ENCODE assay signal across 8 cellular contexts in the genomic region with DNA sequence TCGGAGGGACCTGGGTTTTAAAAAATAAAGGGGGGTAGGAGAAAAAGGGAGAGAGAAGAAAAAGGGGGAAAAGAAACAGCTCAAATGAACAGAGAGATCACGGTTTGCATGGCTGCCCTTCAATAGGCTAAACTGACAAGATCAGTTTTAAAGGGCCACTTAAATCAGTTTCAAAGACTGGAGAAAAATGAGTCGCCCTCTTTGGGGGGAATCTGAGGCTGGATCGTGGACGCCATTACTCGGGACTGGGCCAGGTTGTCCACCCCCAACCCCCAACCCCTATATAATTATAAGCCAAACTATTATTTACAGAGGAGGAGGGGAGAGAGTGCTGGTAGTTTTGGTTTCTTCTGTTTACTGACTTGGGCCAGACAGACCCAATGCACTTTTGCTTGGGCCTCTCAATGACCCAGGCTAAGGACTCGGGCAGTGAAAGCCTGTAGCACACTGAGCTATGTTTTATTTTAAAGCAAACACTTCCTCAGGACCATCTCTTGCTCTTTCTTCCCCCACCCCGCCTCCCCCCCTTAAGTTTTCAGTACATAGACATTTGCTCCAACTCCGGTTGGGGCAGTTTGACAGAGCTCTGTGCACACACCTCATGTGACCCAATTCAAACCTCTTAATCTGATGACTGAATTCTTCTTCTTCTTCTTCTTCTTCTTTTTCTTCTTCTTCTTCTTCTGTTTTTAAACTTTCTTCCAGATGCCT. TPM values are rescaled to one million over a fixed set of nuclear protein-coding genes. Genes with fewer than 3 reads are reported as not detected.
DNase-seq lines count a peak whose midpoint lies in the region; ATAC-seq and TF ChIP-seq lines count a peak whose summit lies in the region.

No MANE protein-coding gene starts in this region.

- DNase-seq in A673 (ENCODE audit: low spot score) (no peak), LHCN-M2 (ENCODE audit: low read depth) (peak; percentile 43), endodermal cell (peak; percentile 49)
- DNase-seq in activated T-cell treated with anti-CD3 and anti-CD28 coated beads, Interleukin-2, amount 50 U/mL, for 72 hours, result no peak
- no peak for DNase-seq in activated CD8-positive, alpha-beta memory T cell treated with anti-CD3 and anti-CD28 coated beads, Interleukin-2, amount 10 ng/mL, durations not matched to agents 7 days and 5 days

- H3K27me3 ChIP-seq in A673 (replicated peaks; ENCODE audit: insufficient read depth, low read depth, low read length, poor library complexity), result no peaks in the 10 kb centered on the region
- peaks cover 84% of the 10 kb centered on the region for H3K27me3 ChIP-seq in endodermal cell (ENCODE audit: control insufficient read depth, insufficient read depth, low read length, poor library complexity, severe bottlenecking)

- H3K36me3 Mint-ChIP-seq in endodermal cell (ENCODE audit: low read depth), result no peaks in the 10 kb centered on the region
- H3K36me3 Mint-ChIP-seq in nephron (ENCODE audit: low read depth), result peaks cover 94% of the 10 kb centered on the region
- H3K36me3 Mint-ChIP-seq in activated T-cell treated with anti-CD3 and anti-CD28 coated beads, Interleukin-2, amount 50 U/mL, for 72 hours (ENCODE audit: insufficient read depth in 2 of 2), result peaks cover 3 to 9% of the 10 kb centered on the region in 2 donors
- H3K36me3 Mint-ChIP-seq in activated CD8-positive, alpha-beta memory T cell treated with anti-CD3 and anti-CD28 coated beads, Interleukin-2, amount 10 ng/mL, durations not matched to agents 7 days and 5 days, result peaks cover 5% of the 10 kb centered on the region

- CTCF ChIA-PET in A673 (lab: Charles Lee), result interaction anchor here (0.6 to 1.0 kb wide), 2 partner anchors 22 to 909 kb away, joined by 7 to 15 read pairs; no protein-coding TSS in a partner anchor
- CTCF ChIA-PET in activated CD8-positive, alpha-beta memory T cell treated with anti-CD3 and anti-CD28 coated beads, Interleukin-2, amount 10 ng/mL, durations not matched to agents 7 days and 5 days (lab: Charles Lee), result interaction anchor here (0.6 kb wide), 1 partner anchor 1224 kb away, joined by 5 read pairs; no protein-coding TSS in a partner anchor

- H3K27ac Mint-ChIP-seq in endodermal cell (no peak overlapping the region), nephron (peak overlapping the region; percentile 96 to 100 (median 97))
- H3K27ac Mint-ChIP-seq in activated T-cell treated with anti-CD3 and anti-CD28 coated beads, Interleukin-2, amount 50 U/mL, for 72 hours, result no peak overlapping the region
- H3K27ac Mint-ChIP-seq in activated CD8-positive, alpha-beta memory T cell treated with anti-CD3 and anti-CD28 coated beads, Interleukin-2, amount 10 ng/mL, durations not matched to agents 7 days and 5 days, result no peak overlapping the region

- peak overlapping the region; percentile 27 for H3K4me3 Mint-ChIP-seq in endodermal cell
- peak overlapping the region; percentile 94 to 97 (median 95) for H3K4me3 Mint-ChIP-seq in nephron
- H3K4me3 Mint-ChIP-seq in activated T-cell treated with anti-CD3 and anti-CD28 coated beads, Interleukin-2, amount 50 U/mL, for 72 hours, result no peak overlapping the region
- no peak overlapping the region for H3K4me3 Mint-ChIP-seq in activated CD8-positive, alpha-beta memory T cell treated with anti-CD3 and anti-CD28 coated beads, Interleukin-2, amount 10 ng/mL, durations not matched to agents 7 days and 5 days

- 13 to 15% methylated on average over 4 to 7 of the region's 9 CpGs for WGBS in endodermal cell (ENCODE audit: insufficient coverage in 1 of 2, insufficient read length in 1 of 2), 2 experiments

- H3K9me3 Mint-ChIP-seq in endodermal cell (peaks cover 1% of the 10 kb centered on the region), nephron (no peaks in the 10 kb centered on the region)
- H3K9me3 Mint-ChIP-seq in activated T-cell treated with anti-CD3 and anti-CD28 coated beads, Interleukin-2, amount 50 U/mL, for 72 hours, result peaks cover 2% of the 10 kb centered on the region in 2 donors
- H3K9me3 Mint-ChIP-seq in activated CD8-positive, alpha-beta memory T cell treated with anti-CD3 and anti-CD28 coated beads, Interleukin-2, amount 10 ng/mL, durations not matched to agents 7 days and 5 days (ENCODE audit: low read depth), result no peaks in the 10 kb centered on the region

- POLR2A ChIA-PET in A673 (lab: Charles Lee; ENCODE audit: low non-redundant PET), result interaction anchor here (0.5 to 0.6 kb wide), 2 partner anchors 28 to 981 kb away, joined by 5 to 12 read pairs; no protein-coding TSS in a partner anchor

- H3K9ac ChIP-seq in endodermal cell (ENCODE audit: extremely low read depth, low read length, poor library complexity, severe bottlenecking), result no peak overlapping the region

- H3K27ac ChIP-seq in A673 (ENCODE audit: low read depth, low read length, poor library complexity, severe bottlenecking) (peak overlapping the region; percentile 97), endodermal cell (ENCODE audit: low read depth, low read length) (peak overlapping the region; percentile 34)

- TF ChIP-seq CTCF in A673 (conservative IDR thresholded peaks at IDR 0.05; ENCODE audit: low read depth, low read length) (no peak), endodermal cell (conservative IDR thresholded peaks at IDR 0.05) (no peak), nephron (IDR thresholded peaks at IDR 0.05; ENCODE audit: unreplicated experiment in 3 of 3) (no peak)

- H3K4me3 ChIP-seq in A673 (ENCODE audit: low read depth, low read length, poor library complexity, severe bottlenecking) (peak overlapping the region; percentile 77), endodermal cell (ENCODE audit: low read length) (peak overlapping the region; percentile 61)

- no peak for ATAC-seq in activated T-cell treated with anti-CD3 and anti-CD28 coated beads, Interleukin-2, amount 50 U/mL, for 72 hours (replicated peaks in 1 of 2)
- no peak for ATAC-seq in HG02798 (IDR thresholded peaks at IDR 0.05; ENCODE audit: poor library complexity, unreplicated experiment)
- no peak for ATAC-seq in activated CD4-positive, CD25-positive, alpha-beta regulatory T cell treated with anti-CD3 and anti-CD28 coated beads, Interleukin-2, amount 50 U/mL, for 24 hours
- ATAC-seq in activated CD8-positive, alpha-beta memory T cell treated with anti-CD3 and anti-CD28 coated beads, Interleukin-2, amount 10 ng/mL, durations not matched to agents 7 days and 5 days, result no peak

- no TSS peak for BruUV-seq in A673 (replicated peaks; lab: Mats Ljungman, UMichigan)

- peaks cover 93% of the 10 kb centered on the region for H3K27me3 Mint-ChIP-seq in endodermal cell (ENCODE audit: insufficient read depth)
- H3K27me3 Mint-ChIP-seq in nephron (ENCODE audit: low read depth), result peaks cover 11% of the 10 kb centered on the region
- H3K27me3 Mint-ChIP-seq in activated T-cell treated with anti-CD3 and anti-CD28 coated beads, Interleukin-2, amount 50 U/mL, for 72 hours (ENCODE audit: low read depth), result peaks cover 88% of the 10 kb centered on the region
- H3K27me3 Mint-ChIP-seq in activated CD8-positive, alpha-beta memory T cell treated with anti-CD3 and anti-CD28 coated beads, Interleukin-2, amount 10 ng/mL, durations not matched to agents 7 days and 5 days, result peaks cover 83% of the 10 kb centered on the region

- intact Hi-C loops in A673 (cut with micrococcal nuclease; ENCODE audit: unreplicated experiment), result loop anchor here (10.0 kb wide), 1 partner anchor 1662 kb away; no protein-coding TSS in a partner anchor

- peaks cover 10% of the 10 kb centered on the region for H3K4me1 ChIP-seq in A673 (ENCODE audit: insufficient read depth, low read length, poor library complexity, severe bottlenecking)
- no peaks in the 10 kb centered on the region for H3K4me1 ChIP-seq in endodermal cell (ENCODE audit: control insufficient read depth, insufficient read depth, low read length)

- peaks cover 58% of the 10 kb centered on the region for H3K4me1 Mint-ChIP-seq in endodermal cell
- H3K4me1 Mint-ChIP-seq in nephron, result peaks cover 21% of the 10 kb centered on the region
- peaks cover 25% of the 10 kb centered on the region for H3K4me1 Mint-ChIP-seq in activated T-cell treated with anti-CD3 and anti-CD28 coated beads, Interleukin-2, amount 50 U/mL, for 72 hours (ENCODE audit: low read depth)
- H3K4me1 Mint-ChIP-seq in activated CD8-positive, alpha-beta memory T cell treated with anti-CD3 and anti-CD28 coated beads, Interleukin-2, amount 10 ng/mL, durations not matched to agents 7 days and 5 days, result peaks cover 3% of the 10 kb centered on the region

- H3K36me3 ChIP-seq in A673 (ENCODE audit: insufficient read depth, low read length, poor library complexity, severe bottlenecking), result peaks cover 81% of the 10 kb centered on the region
- no peaks in the 10 kb centered on the region for H3K36me3 ChIP-seq in endodermal cell (ENCODE audit: control insufficient read depth, insufficient read depth, low read length)

- H3K9me3 ChIP-seq in A673 (ENCODE audit: low read depth, low read length, poor library complexity, severe bottlenecking), result no peaks in the 10 kb centered on the region
- no peaks in the 10 kb centered on the region for H3K9me3 ChIP-seq in endodermal cell (ENCODE audit: control insufficient read depth, low read length)

RNA-seq across cellular contexts. Expression of a gene that starts 6.3 kb away (rescaled TPM):
- total RNA-seq in A673 (2021), result 106 and 138 TPM in 2 replicates
- 8.5 and 11.6 TPM in 2 replicates for total RNA-seq in LHCN-M2 (2014; rRNA removed)
- 34.8 TPM for polyA plus RNA-seq in LHCN-M2 (2012)
- total RNA-seq in endodermal cell, result 1 to 10 TPM in 1 of 2 donors, under 1 TPM in 1; 0.73 to 3.3 TPM
- polyA plus RNA-seq in endodermal cell (2013, experiment 1 of 2), result 54.2 TPM
- 40.9 TPM for polyA plus RNA-seq in endodermal cell (2013, experiment 2 of 2)
- total RNA-seq in activated T-cell treated with anti-CD3 and anti-CD28 coated beads, Interleukin-2, amount 50 U/mL, for 72 hours, result not detected
- not detected for total RNA-seq in activated CD8-positive, alpha-beta memory T cell treated with anti-CD3 and anti-CD28 coated beads, Interleukin-2, amount 10 ng/mL, durations not matched to agents 7 days and 5 days

Comparison
In these comparisons a context has a peak if more than half of its experiments do, and no peak if none do; other contexts are left out.
1. DNase-seq: peak in LHCN-M2 (single experiment) and endodermal cell (single experiment); none in A673 (single experiment), activated T-cell treated with anti-CD3 and anti-CD28 coated beads, Interleukin-2, amount 50 U/mL, for 72 hours (0 of 2) and activated CD8-positive, alpha-beta memory T cell treated with anti-CD3 and anti-CD28 coated beads, Interleukin-2, amount 10 ng/mL, durations not matched to agents 7 days and 5 days (single experiment).
2. H3K27ac Mint-ChIP-seq: peak in nephron (3 of 3); none in endodermal cell (single experiment), activated T-cell treated with anti-CD3 and anti-CD28 coated beads, Interleukin-2, amount 50 U/mL, for 72 hours (single experiment) and activated CD8-positive, alpha-beta memory T cell treated with anti-CD3 and anti-CD28 coated beads, Interleukin-2, amount 10 ng/mL, durations not matched to agents 7 days and 5 days (single experiment).
3. H3K4me3 Mint-ChIP-seq: peak in endodermal cell (single experiment) and nephron (3 of 3); none in activated T-cell treated with anti-CD3 and anti-CD28 coated beads, Interleukin-2, amount 50 U/mL, for 72 hours (0 of 2) and activated CD8-positive, alpha-beta memory T cell treated with anti-CD3 and anti-CD28 coated beads, Interleukin-2, amount 10 ng/mL, durations not matched to agents 7 days and 5 days (single experiment).